In the genomic region with DNA sequence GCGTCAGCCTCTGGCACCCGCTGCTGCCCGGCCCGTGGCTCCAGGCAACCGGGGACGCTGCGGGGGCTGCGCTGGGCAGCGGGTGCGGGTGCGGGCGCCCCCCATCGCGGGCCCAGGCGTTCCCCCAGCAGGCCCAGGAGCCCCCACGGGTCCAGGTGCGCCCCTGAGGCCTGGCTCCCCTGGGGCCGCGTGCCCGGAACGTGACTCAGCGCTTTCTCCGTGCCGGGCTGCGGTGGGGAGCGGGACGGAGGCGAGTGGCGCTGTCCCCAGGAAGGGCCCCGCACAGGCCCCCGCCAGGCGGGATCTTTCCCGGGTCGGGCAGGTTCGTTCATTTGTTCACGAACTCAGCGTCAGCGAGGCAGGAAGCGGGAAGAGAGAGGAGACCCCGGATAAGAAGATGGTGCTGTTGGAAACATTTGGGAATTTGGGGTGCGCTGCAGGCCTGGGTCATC, we compare ENCODE assay signal across 7 cellular contexts. TPM values are rescaled to one million over a fixed set of nuclear protein-coding genes. Genes with fewer than 3 reads are reported as not detected.
DNase-seq lines count a peak whose midpoint lies in the region; ATAC-seq and TF ChIP-seq lines count a peak whose summit lies in the region.
"Had no signal": no experiment of that assay in that cellular context is flagged by ENCODE, and none has a peak within 500 bp of the region (broad histone marks: within the 10 kb centered on the region; RNA-seq: fewer than 3 reads in every experiment).

No MANE protein-coding gene starts in this region.

- H3K4me3 ChIP-seq in ascending aorta = peak overlapping the region; percentile 52 to 73

- H3K27ac Mint-ChIP-seq in natural killer cell = peak overlapping the region in 1 of 2 donors; percentile 82

- no peaks in the 10 kb centered on the region for H3K27me3 ChIP-seq in ascending aorta

- ATAC-seq in GM18498 (IDR thresholded peaks at IDR 0.05; ENCODE audit: unreplicated experiment) (peak; percentile 19), natural killer cell (peak; percentile 28 to 36 (median 31)), GM18505 (IDR thresholded peaks at IDR 0.05; ENCODE audit: unreplicated experiment) (no peak)

- TF ChIP-seq POLR2A in GM18505 (IDR thresholded peaks at IDR 0.05; ENCODE audit: borderline replicate concordance, extremely low read depth, insufficient read depth, insufficient read length) = no peak

- peaks cover 0 to 19% of the 10 kb centered on the region in 2 donors for H3K4me1 Mint-ChIP-seq in natural killer cell

- no peaks in the 10 kb centered on the region for H3K36me3 ChIP-seq in ascending aorta

- peak overlapping the region; percentile 58 for H3K4me3 Mint-ChIP-seq in natural killer cell

- TF ChIP-seq CTCF in ascending aorta (IDR thresholded peaks at IDR 0.05) = no peak
- TF ChIP-seq CTCF in natural killer cell (IDR thresholded peaks at IDR 0.05) = no peak

- intact Hi-C loops in ascending aorta (cut with DNase I) = loop anchor here (1.0 to 5.0 kb wide), 4 partner anchors 25 to 175 kb away; no protein-coding TSS in a partner anchor
- intact Hi-C loops in natural killer cell (cut with micrococcal nuclease) = loop anchor here (1.0 kb wide), 3 partner anchors 60 to 177 kb away; no protein-coding TSS in a partner anchor

- no peaks in the 10 kb centered on the region for H3K9me3 ChIP-seq in ascending aorta

- no peaks in the 10 kb centered on the region for H3K36me3 Mint-ChIP-seq in natural killer cell

- peaks cover 7% of the 10 kb centered on the region in 2 donors for H3K4me1 ChIP-seq in ascending aorta

- no peaks in the 10 kb centered on the region for H3K9me3 Mint-ChIP-seq in natural killer cell

- H3K27ac ChIP-seq in ascending aorta = no peak overlapping the region
- H3K27ac ChIP-seq: epithelial cell of prostate had no signal

- no peaks in the 10 kb centered on the region for H3K27me3 Mint-ChIP-seq in natural killer cell (ENCODE audit: low read depth in 2 of 2)

- no peak for DNase-seq in ascending aorta (ENCODE audit: low spot score in 2 of 2)
- no peak for DNase-seq in natural killer cell
- no peak for DNase-seq in glomerular visceral epithelial cell (ENCODE audit: extremely low spot score)
- DNase-seq in NCI-H187 treated with DMSO at 0.1 percent for 48 hours (lab: John Stamatoyannopoulos, UW) = no peak

RNA-seq across cellular contexts. Expression of a gene that starts 18.4 kb away (rescaled TPM):
- 123 TPM for total RNA-seq in ascending aorta
- total RNA-seq in natural killer cell = 100 to 1,000 TPM; 130 to 149 (median 142) TPM

RNA-seq across cellular contexts. Expression of a gene that starts 19.1 kb away (rescaled TPM):
- not detected for total RNA-seq in ascending aorta
- under 1 TPM; 0.21 to 0.93 (median 0.36) TPM for total RNA-seq in natural killer cell

RNA-seq across cellular contexts. Expression of a gene that starts 43.0 kb away (rescaled TPM):
- total RNA-seq in ascending aorta = not detected
- total RNA-seq in natural killer cell = under 1 TPM; 0.28 to 0.80 (median 0.50) TPM

RNA-seq across cellular contexts. Expression of a gene that starts 47.4 kb away (rescaled TPM):
- total RNA-seq in ascending aorta (2.3 TPM), natural killer cell (under 1 TPM in 2 of 3 donors, not detected in 1; 0.27 to 0.53 TPM)

RNA-seq across cellular contexts. Expression of a gene that starts 49.6 kb away (rescaled TPM):
- total RNA-seq in ascending aorta = 15.6 TPM
- 10 to 100 TPM; 57.8 to 74.4 (median 70.7) TPM for total RNA-seq in natural killer cell
